ENCODE assay signal across 29 cellular contexts in genomic region chr3:40307176-40307575, GRCh38.
"Had no signal": no experiment of that assay in that cellular context is flagged by ENCODE, and none has a peak within 500 bp of the region (broad histone marks: within the 10 kb centered on the region; RNA-seq: fewer than 3 reads in every experiment).

No MANE protein-coding gene starts in this region.

- H3K27me3 ChIP-seq: foreskin keratinocyte, gastroesophageal sphincter, heart left ventricle, hepatocyte, ovary, spleen, testis, tibial artery had no signal

- DNase-seq: dermis blood vessel endothelial cell; effector memory CD4-positive, alpha-beta T cell; foreskin keratinocyte; heart left ventricle; islet precursor cell; kidney glomerular epithelial cell; left ventricle myocardium superior; lower lobe of right lung; natural killer cell; occipital lobe; ovary; posterior cingulate gyrus; psoas muscle; right cardiac atrium; spleen; stimulated activated CD4-positive, alpha-beta T cell treated with anti-CD3 and anti-CD28 coated beads, Interleukin-4, amount 100 ng/mL, for 4 hours; stimulated activated naive CD8-positive, alpha-beta T cell treated with anti-CD3 and anti-CD28 coated beads, Interleukin-15, Interleukin-2, amounts not matched to agents 100 U/mL and 50 U/mL, for 24 hours; substantia nigra; testis; tibial artery had no signal

- H3K36me3 ChIP-seq: ovary had no signal

- H3K27ac Mint-ChIP-seq: memory B cell; natural killer cell; stimulated activated memory B cell treated with anti-CD40 and anti-IgM and Interleukin-4, amounts not matched to agents 10 μg/mL and 1 μg/mL and 100 μg/mL, for 72 hours; type B pancreatic cell had no signal

- H3K4me3 ChIP-seq: coronary artery, gastroesophageal sphincter, heart left ventricle, hepatocyte, lower lobe of right lung, ovary, psoas muscle, skin epidermis, spleen, testis, tibial artery had no signal

- H3K4me3 Mint-ChIP-seq: memory B cell; natural killer cell; stimulated activated memory B cell treated with anti-CD40 and anti-IgM and Interleukin-4, amounts not matched to agents 10 μg/mL and 1 μg/mL and 100 μg/mL, for 72 hours; type B pancreatic cell had no signal

- FAIRE-seq: endometrium, urothelium cell line had no signal

- ATAC-seq: foreskin keratinocyte; gastroesophageal sphincter; heart left ventricle; left ventricle myocardium superior; lower lobe of right lung; natural killer cell; psoas muscle; right cardiac atrium; stimulated activated memory B cell treated with anti-CD40 and anti-IgM and Interleukin-4, amounts not matched to agents 10 μg/mL and 1 μg/mL and 100 μg/mL, for 72 hours; stimulated activated naive CD8-positive, alpha-beta T cell treated with anti-CD3 and anti-CD28 coated beads, Interleukin-15, Interleukin-2, amounts not matched to agents 100 U/mL and 50 U/mL, for 24 hours had no signal

- H3K9me3 Mint-ChIP-seq: memory B cell; natural killer cell; stimulated activated memory B cell treated with anti-CD40 and anti-IgM and Interleukin-4, amounts not matched to agents 10 μg/mL and 1 μg/mL and 100 μg/mL, for 72 hours; type B pancreatic cell had no signal

- H3K27me3 Mint-ChIP-seq: memory B cell; stimulated activated memory B cell treated with anti-CD40 and anti-IgM and Interleukin-4, amounts not matched to agents 10 μg/mL and 1 μg/mL and 100 μg/mL, for 72 hours; type B pancreatic cell had no signal

- H3K36me3 Mint-ChIP-seq: natural killer cell had no signal

- H3K4me2 ChIP-seq: hepatocyte had no signal

- H3K27ac ChIP-seq: coronary artery, foreskin keratinocyte, gastroesophageal sphincter, heart left ventricle, hepatocyte, lower lobe of right lung, ovary, psoas muscle, skin epidermis, spleen, testis, tibial artery had no signal

- H2AFZ ChIP-seq: hepatocyte had no signal

- H3K9me3 ChIP-seq: gastroesophageal sphincter, heart left ventricle, lower lobe of right lung, ovary, psoas muscle, testis, tibial artery had no signal
